Comparison of ENCODE assay signal across 18 cellular contexts in the genomic region with DNA sequence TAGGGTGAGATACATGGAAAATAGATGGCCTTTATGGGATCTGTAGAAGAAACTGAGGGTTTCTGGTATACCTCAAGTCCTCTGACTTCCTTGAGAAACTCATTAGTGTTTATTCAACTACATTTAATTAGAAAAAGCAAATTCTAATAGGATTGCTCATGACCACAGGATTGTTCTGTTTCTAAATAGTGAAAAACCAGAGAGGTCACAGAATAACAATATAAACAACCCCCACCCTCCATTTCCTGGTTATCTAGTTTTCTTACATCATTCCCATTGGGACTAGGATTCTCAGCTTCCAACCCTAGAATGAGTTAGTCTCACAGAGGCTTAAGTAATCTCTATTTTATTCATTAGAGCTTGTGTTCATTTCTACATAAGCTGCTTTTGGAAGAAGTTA. TPM values are rescaled to one million over a fixed set of nuclear protein-coding genes. Genes with fewer than 3 reads are reported as not detected.
DNase-seq lines count a peak whose midpoint lies in the region; ATAC-seq and TF ChIP-seq lines count a peak whose summit lies in the region.
"Had no signal": no experiment of that assay in that cellular context is flagged by ENCODE, and none has a peak within 500 bp of the region (broad histone marks: within the 10 kb centered on the region; RNA-seq: fewer than 3 reads in every experiment).

No MANE protein-coding gene starts in this region.

- H3K4me1 ChIP-seq in smooth muscle cell (ENCODE audit: low read depth): peaks cover 7% of the 10 kb centered on the region
- H3K4me1 ChIP-seq: colonic mucosa, parathyroid adenoma had no signal

- peak overlapping the region; percentile 97 for H3K27ac ChIP-seq in smooth muscle cell (ENCODE audit: low read depth)
- H3K27ac ChIP-seq: colonic mucosa, parathyroid adenoma had no signal

- no peak for TF ChIP-seq CTCF in smooth muscle cell (IDR thresholded peaks at IDR 0.05; ENCODE audit: borderline replicate concordance, insufficient read depth, poor library complexity, severe bottlenecking)

- DNase-seq in GM03348 (ENCODE audit: low spot score) (peak; percentile 85), fibroblast of peridontal ligament (ENCODE audit: extremely low read depth) (peak; percentile 95), smooth muscle cell (lab: John Stamatoyannopoulos, UW; ENCODE audit: unreplicated experiment) (no peak), NCI-H146 treated with DMSO at 0.1 percent for 48 hours (lab: John Stamatoyannopoulos, UW; ENCODE audit: unreplicated experiment) (no peak), NCI-H1436 treated with DMSO at 0.1 percent for 48 hours (lab: John Stamatoyannopoulos, UW) (no peak)
- DNase-seq in activated naive CD8-positive, alpha-beta T cell treated with anti-CD3 and anti-CD28 coated beads for 36 hours: no peak
- DNase-seq: activated CD4-positive, alpha-beta T cell treated with anti-CD3 and anti-CD28 coated beads for 48 hours; activated effector memory CD4-positive, alpha-beta T cell treated with Interleukin-2 at 50 U/mL for 16 hours; colonic mucosa; DMS53; head of caudate nucleus; NCI-H2107; stimulated activated CD4-positive, alpha-beta T cell treated with anti-CD3 and anti-CD28 coated beads, Interleukin-4, amount 100 ng/mL, for 1 hour; stimulated activated naive CD8-positive, alpha-beta T cell treated with anti-CD3 and anti-CD28 coated beads, Interleukin-15, amount 100 ng/mL, for 72 hours; T-cell had no signal

- no peaks in the 10 kb centered on the region for H3K27me3 Mint-ChIP-seq in activated naive CD8-positive, alpha-beta T cell treated with anti-CD3 and anti-CD28 coated beads for 36 hours
- H3K27me3 Mint-ChIP-seq: stimulated activated naive CD8-positive, alpha-beta T cell treated with anti-CD3 and anti-CD28 coated beads, Interleukin-15, amount 100 ng/mL, for 72 hours; T-cell had no signal

- no peak for ATAC-seq in HG03097 (IDR thresholded peaks at IDR 0.05; ENCODE audit: low FRiP score, unreplicated experiment)
- ATAC-seq: stimulated activated naive CD8-positive, alpha-beta T cell treated with anti-CD3 and anti-CD28 coated beads, Interleukin-15, amount 100 ng/mL, for 72 hours; T-cell had no signal

- peaks cover 36% of the 10 kb centered on the region for H3F3A ChIP-seq in smooth muscle cell (ENCODE audit: low read depth)

- H3K27ac Mint-ChIP-seq in activated naive CD8-positive, alpha-beta T cell treated with anti-CD3 and anti-CD28 coated beads for 36 hours: peak overlapping the region; percentile 49
- H3K27ac Mint-ChIP-seq: T-cell had no signal

- peaks cover 35% of the 10 kb centered on the region for H3K36me3 ChIP-seq in smooth muscle cell (ENCODE audit: low read depth)

- peak overlapping the region; percentile 86 for H3K9ac ChIP-seq in smooth muscle cell (ENCODE audit: low read depth)
- H3K9ac ChIP-seq: parathyroid adenoma had no signal

- peaks cover 97% of the 10 kb centered on the region for H4K20me1 ChIP-seq in smooth muscle cell (ENCODE audit: low read depth)

- peaks cover 61% of the 10 kb centered on the region for H3K79me2 ChIP-seq in smooth muscle cell (ENCODE audit: low read depth)

- H3K36me3 Mint-ChIP-seq in activated naive CD8-positive, alpha-beta T cell treated with anti-CD3 and anti-CD28 coated beads for 36 hours: peaks cover 36% of the 10 kb centered on the region

- H3K27me3 ChIP-seq in smooth muscle cell (ENCODE audit: low read depth): no peaks in the 10 kb centered on the region
- H3K27me3 ChIP-seq: colonic mucosa had no signal

- H3K9me3 ChIP-seq in smooth muscle cell (replicated peaks; ENCODE audit: low read depth): no peaks in the 10 kb centered on the region
- H3K9me3 ChIP-seq: colonic mucosa had no signal

- no peak overlapping the region for H3K4me3 Mint-ChIP-seq in activated naive CD8-positive, alpha-beta T cell treated with anti-CD3 and anti-CD28 coated beads for 36 hours
- H3K4me3 Mint-ChIP-seq: stimulated activated naive CD8-positive, alpha-beta T cell treated with anti-CD3 and anti-CD28 coated beads, Interleukin-15, amount 100 ng/mL, for 72 hours; T-cell had no signal

- H3K4me1 Mint-ChIP-seq in activated naive CD8-positive, alpha-beta T cell treated with anti-CD3 and anti-CD28 coated beads for 36 hours: peaks cover 21% of the 10 kb centered on the region

- no peak overlapping the region for H3K4me3 ChIP-seq in smooth muscle cell
- H3K4me3 ChIP-seq: colonic mucosa, lung had no signal

- H3K9me3 Mint-ChIP-seq in activated naive CD8-positive, alpha-beta T cell treated with anti-CD3 and anti-CD28 coated beads for 36 hours: no peaks in the 10 kb centered on the region
- H3K9me3 Mint-ChIP-seq: stimulated activated naive CD8-positive, alpha-beta T cell treated with anti-CD3 and anti-CD28 coated beads, Interleukin-15, amount 100 ng/mL, for 72 hours; T-cell had no signal

- no peak overlapping the region for H2AFZ ChIP-seq in smooth muscle cell (ENCODE audit: low read depth)
- H2AFZ ChIP-seq: parathyroid adenoma had no signal

- H3K4me2 ChIP-seq in smooth muscle cell: peak overlapping the region; percentile 75

RNA-seq across cellular contexts. Expression of gene SF3B3, which starts 30.0 kb away (rescaled TPM):
- 100 to 1,000 TPM; 545 to 550 TPM for total RNA-seq in activated naive CD8-positive, alpha-beta T cell treated with anti-CD3 and anti-CD28 coated beads for 36 hours
- total RNA-seq in smooth muscle cell: 98.9 and 126 TPM in 2 replicates
- 129 and 137 TPM in 2 replicates for polyA plus RNA-seq in smooth muscle cell

RNA-seq across cellular contexts. Expression of gene COG4, which starts 30.3 kb away (rescaled TPM):
- 10 to 100 TPM; 45.5 TPM for total RNA-seq in activated naive CD8-positive, alpha-beta T cell treated with anti-CD3 and anti-CD28 coated beads for 36 hours
- 39.8 and 49.4 TPM in 2 replicates for total RNA-seq in smooth muscle cell
- 40.0 and 61.9 TPM in 2 replicates for polyA plus RNA-seq in smooth muscle cell

Comparison
In these comparisons a context has a peak if more than half of its experiments do, and no peak if none do; other contexts are left out.
1. DNase-seq: peak in GM03348 (single experiment) and fibroblast of peridontal ligament (single experiment); none in activated naive CD8-positive, alpha-beta T cell treated with anti-CD3 and anti-CD28 coated beads for 36 hours (single experiment), smooth muscle cell (single experiment), NCI-H146 treated with DMSO at 0.1 percent for 48 hours (single experiment) and NCI-H1436 treated with DMSO at 0.1 percent for 48 hours (single experiment).